Comparison of ENCODE assay signal across 20 cellular contexts in genomic region chr16:50469744-50470301, GRCh38.
A peak's percentile ranks its signal among the peaks of the same experiment; 100 is the strongest.
DNase-seq lines count a peak whose midpoint lies in the region; ATAC-seq and TF ChIP-seq lines count a peak whose summit lies in the region.
"Had no signal": no experiment of that assay in that cellular context is flagged by ENCODE, and none has a peak within 500 bp of the region (broad histone marks: within the 10 kb centered on the region; RNA-seq: fewer than 3 reads in every experiment).

No MANE protein-coding gene starts in this region.

- H3K23ac ChIP-seq in mesendoderm (ENCODE audit: low read length) = no peak overlapping the region

- no peaks in the 10 kb centered on the region for H3K79me1 ChIP-seq in mesendoderm (ENCODE audit: low read length)

- DNase-seq in NCI-H2227 (lab: John Stamatoyannopoulos, UW; ENCODE audit: unreplicated experiment) (peak; percentile 55), amygdala (lab: John Stamatoyannopoulos, UW) (peak in 30 of 56 donors; percentile 3 to 81 (median 41)), mesendoderm (peak; percentile 47), putamen (ENCODE audit: low spot score) (peak; percentile 24), HEK293T (ENCODE audit: extremely low spot score) (no peak)
- no peak for DNase-seq in activated CD4-positive, alpha-beta memory T cell treated with anti-CD3 and anti-CD28 coated beads for 36 hours
- DNase-seq: activated CD4-positive, alpha-beta T cell treated with anti-CD3 and anti-CD28 coated beads for 48 hours; activated T-cell treated with anti-CD3 and anti-CD28 coated beads for 4 hours; BE2C; brain microvascular endothelial cell; dermis blood vessel endothelial cell; KG1; NCI-H2081 treated with DMSO at 0.1 percent for 48 hours; NCI-H774; ovary; PC-3 had no signal

- no peak overlapping the region for H3K27ac Mint-ChIP-seq in activated CD4-positive, alpha-beta memory T cell treated with anti-CD3 and anti-CD28 coated beads for 36 hours
- H3K27ac Mint-ChIP-seq: activated naive CD4-positive, alpha-beta T cell treated with anti-CD3 and anti-CD28 coated beads, Interleukin-2, amount 50 U/mL, for 24 hours; stimulated activated memory B cell treated with anti-CD40 and anti-IgM and Interleukin-4, amounts not matched to agents 10 μg/mL and 1 μg/mL and 100 μg/mL, for 72 hours had no signal

- H3K9ac ChIP-seq in mesendoderm (ENCODE audit: low read length) = no peak overlapping the region

- no peak overlapping the region for H3K4me2 ChIP-seq in mesendoderm (ENCODE audit: low read length)

- WGBS in mesendoderm (ENCODE audit: extremely low coverage, insufficient coverage, low lambda C conversion rate) = no CpG with 5 or more reads among the region's 17 CpGs

- H3K4me1 Mint-ChIP-seq in activated CD4-positive, alpha-beta memory T cell treated with anti-CD3 and anti-CD28 coated beads for 36 hours (ENCODE audit: low read depth) = peaks cover 21% of the 10 kb centered on the region
- H3K4me1 Mint-ChIP-seq: stimulated activated memory B cell treated with anti-CD40 and anti-IgM and Interleukin-4, amounts not matched to agents 10 μg/mL and 1 μg/mL and 100 μg/mL, for 72 hours had no signal

- POLR2A ChIA-PET in activated CD4-positive, alpha-beta memory T cell treated with anti-CD3 and anti-CD28 coated beads for 36 hours (lab: Charles Lee) = no interaction called here
- POLR2A ChIA-PET in HEK293T (lab: Yijun Ruan, JAX) = no interaction called here

- no peak overlapping the region for H2BK120ac ChIP-seq in mesendoderm (ENCODE audit: low read depth, low read length)

- no peak overlapping the region for H3K18ac ChIP-seq in mesendoderm (ENCODE audit: low read length)

- H3K4me1 ChIP-seq in mesendoderm (ENCODE audit: control insufficient read depth, low read depth, low read length) = peaks cover 3% of the 10 kb centered on the region
- H3K4me1 ChIP-seq: BE2C had no signal

- H3K27me3 Mint-ChIP-seq in activated CD4-positive, alpha-beta memory T cell treated with anti-CD3 and anti-CD28 coated beads for 36 hours = peaks cover 18% of the 10 kb centered on the region

- H3K56ac ChIP-seq in mesendoderm (ENCODE audit: low read length) = no peak overlapping the region

- intact Hi-C loops in activated CD4-positive, alpha-beta memory T cell treated with anti-CD3 and anti-CD28 coated beads for 36 hours (cut with micrococcal nuclease) = no loop called here

- no peak overlapping the region for H4K5ac ChIP-seq in mesendoderm (ENCODE audit: low read length)

- no peak overlapping the region for H3K27ac ChIP-seq in mesendoderm (ENCODE audit: low read depth, low read length)
- H3K27ac ChIP-seq: brain microvascular endothelial cell, ovary, tibial nerve had no signal

- no peak overlapping the region for H3K4ac ChIP-seq in mesendoderm (ENCODE audit: low read depth, low read length)

- no peak overlapping the region for H3K4me3 Mint-ChIP-seq in activated CD4-positive, alpha-beta memory T cell treated with anti-CD3 and anti-CD28 coated beads for 36 hours
- H3K4me3 Mint-ChIP-seq: stimulated activated memory B cell treated with anti-CD40 and anti-IgM and Interleukin-4, amounts not matched to agents 10 μg/mL and 1 μg/mL and 100 μg/mL, for 72 hours had no signal

- H3K4me3 ChIP-seq in mesendoderm (ENCODE audit: low read length) = no peak overlapping the region
- H3K4me3 ChIP-seq: ovary, tibial nerve had no signal

- H3K27me3 ChIP-seq in mesendoderm (ENCODE audit: insufficient read depth, low read length, poor library complexity) = no peaks in the 10 kb centered on the region
- H3K27me3 ChIP-seq: BE2C, ovary had no signal

- H2BK15ac ChIP-seq in mesendoderm (replicated peaks; ENCODE audit: low read depth) = no peak overlapping the region

- H2AK5ac ChIP-seq in mesendoderm (ENCODE audit: low read length) = no peak overlapping the region

- H3K36me3 ChIP-seq in mesendoderm (ENCODE audit: control insufficient read depth, insufficient read depth, low read length) = no peaks in the 10 kb centered on the region
- H3K36me3 ChIP-seq: BE2C, brain microvascular endothelial cell, ovary, tibial nerve had no signal

- H3K9me3 Mint-ChIP-seq in activated CD4-positive, alpha-beta memory T cell treated with anti-CD3 and anti-CD28 coated beads for 36 hours = no peaks in the 10 kb centered on the region
- H3K9me3 Mint-ChIP-seq: activated naive CD4-positive, alpha-beta T cell treated with anti-CD3 and anti-CD28 coated beads, Interleukin-2, amount 50 U/mL, for 24 hours; stimulated activated memory B cell treated with anti-CD40 and anti-IgM and Interleukin-4, amounts not matched to agents 10 μg/mL and 1 μg/mL and 100 μg/mL, for 72 hours had no signal

- H2BK5ac ChIP-seq in mesendoderm (ENCODE audit: low read length) = no peak overlapping the region

- no peaks in the 10 kb centered on the region for H3K36me3 Mint-ChIP-seq in activated CD4-positive, alpha-beta memory T cell treated with anti-CD3 and anti-CD28 coated beads for 36 hours
- H3K36me3 Mint-ChIP-seq: activated naive CD4-positive, alpha-beta T cell treated with anti-CD3 and anti-CD28 coated beads, Interleukin-2, amount 50 U/mL, for 24 hours; stimulated activated memory B cell treated with anti-CD40 and anti-IgM and Interleukin-4, amounts not matched to agents 10 μg/mL and 1 μg/mL and 100 μg/mL, for 72 hours had no signal

- ATAC-seq in HG02938 (IDR thresholded peaks at IDR 0.05; ENCODE audit: unreplicated experiment) = no peak
- ATAC-seq: PC-3; stimulated activated memory B cell treated with anti-CD40 and anti-IgM and Interleukin-4, amounts not matched to agents 10 μg/mL and 1 μg/mL and 100 μg/mL, for 72 hours had no signal

- CTCF ChIA-PET in activated CD4-positive, alpha-beta memory T cell treated with anti-CD3 and anti-CD28 coated beads for 36 hours (lab: Charles Lee) = interaction anchor here (0.5 kb wide), 1 partner anchor 34 kb away, joined by 3 read pairs; no protein-coding TSS in a partner anchor
- CTCF ChIA-PET in HEK293T (lab: Yijun Ruan, JAX) = interaction anchor here (0.5 kb wide), 1 partner anchor 198 kb away, joined by 3 read pairs; no protein-coding TSS in a partner anchor

- no peak overlapping the region for H4K8ac ChIP-seq in mesendoderm (ENCODE audit: low read depth, low read length)

- no peaks in the 10 kb centered on the region for H3K79me2 ChIP-seq in mesendoderm (ENCODE audit: control insufficient read depth, insufficient read depth, low read length)

TF ChIP-seq in HEK293T, 16 proteins besides CTCF, POLR2A, EP300 and RAD21:
- TF ChIP-seq CTBP1 (IDR thresholded peaks at IDR 0.05; ENCODE audit: borderline replicate concordance) = no peak
- no peak for TF ChIP-seq PKNOX1 (IDR thresholded peaks at IDR 0.05)
- no peak for TF ChIP-seq NFRKB (IDR thresholded peaks at IDR 0.05)
- TF ChIP-seq ARNT (IDR thresholded peaks at IDR 0.05) = no peak
- no peak for TF ChIP-seq SP1 (IDR thresholded peaks at IDR 0.05)
- no peak for TF ChIP-seq SUZ12 (IDR thresholded peaks at IDR 0.05)

Comparison
In these comparisons a context has a peak if more than half of its experiments do, and no peak if none do; other contexts are left out.
1. DNase-seq: peak in NCI-H2227 (single experiment), amygdala (30 of 56), mesendoderm (single experiment) and putamen (single experiment); none in activated CD4-positive, alpha-beta memory T cell treated with anti-CD3 and anti-CD28 coated beads for 36 hours (single experiment) and HEK293T (single experiment).